In genomic region chr5:127867006-127867788, GRCh38 we compare ENCODE assay signal across 15 cellular contexts.
DNase-seq lines count a peak whose midpoint lies in the region; ATAC-seq, FAIRE-seq and TF ChIP-seq lines count a peak whose summit lies in the region.
"Had no signal": no experiment of that assay in that cellular context is flagged by ENCODE, and none has a peak within 500 bp of the region (broad histone marks: within the 10 kb centered on the region; RNA-seq: fewer than 3 reads in every experiment).

No MANE protein-coding gene starts in this region.

- H3K9me3 ChIP-seq in psoas muscle: no peaks in the 10 kb centered on the region
- H3K9me3 ChIP-seq: MG63 had no signal

- H3K36me3 ChIP-seq in psoas muscle (ENCODE audit: insufficient read depth in 1 of 2, low read depth in 1 of 2): no peaks in the 10 kb centered on the region
- H3K36me3 ChIP-seq: MG63 had no signal

- H3K4me3 ChIP-seq in psoas muscle: no peak overlapping the region
- H3K4me3 ChIP-seq: MG63 had no signal

- H3K27me3 ChIP-seq in psoas muscle (ENCODE audit: insufficient read depth in 3 of 3, low read length in 2 of 3): no peaks in the 10 kb centered on the region
- H3K27me3 ChIP-seq: MG63 had no signal

- TF ChIP-seq CTCF in psoas muscle (IDR thresholded peaks at IDR 0.05): no peak

- no peak for FAIRE-seq in frontal cortex (lab: Jason Lieb, UNC)

- WGBS in psoas muscle, 3 donors: 36 to 52% (median 42%) methylated on average over 6 of the region's 6 CpGs

- H3K4me1 ChIP-seq in psoas muscle: peaks cover 20% of the 10 kb centered on the region

- intact Hi-C loops in psoas muscle (cut with DNase I): no loop called here

- ATAC-seq in GM19025 (IDR thresholded peaks at IDR 0.05; ENCODE audit: low read depth, unreplicated experiment): peak; percentile 63
- ATAC-seq in HG02610 (IDR thresholded peaks at IDR 0.05; ENCODE audit: unreplicated experiment): peak; percentile 80
- peak; percentile 13 to 72 (median 53) for ATAC-seq in psoas muscle
- no peak for ATAC-seq in HG02885 (IDR thresholded peaks at IDR 0.05; ENCODE audit: poor library complexity, unreplicated experiment)
- ATAC-seq: right cardiac atrium had no signal

- DNase-seq in NCI-H460 (ENCODE audit: extremely low read depth, low read depth) (peak; percentile 54), psoas muscle (no peak), iPS-NIHi7 (ENCODE audit: extremely low spot score) (no peak), frontal cortex (ENCODE audit: low spot score in 2 of 2) (no peak)
- no peak for DNase-seq in activated naive CD4-positive, alpha-beta T cell treated with Interleukin-2 at 50 U/mL for 16 hours
- DNase-seq: activated naive CD8-positive, alpha-beta T cell treated with anti-CD3 and anti-CD28 coated beads, Interleukin-2, amount 10 ng/mL, durations not matched to agents 7 days and 5 days; COR-L47; dermis blood vessel endothelial cell; glutamatergic neuron; mesenchymal stem cell; MG63; right cardiac atrium had no signal

- no peak overlapping the region for H3K27ac ChIP-seq in psoas muscle
